8 cellular contexts compared by ENCODE assay signal in the genomic region with DNA sequence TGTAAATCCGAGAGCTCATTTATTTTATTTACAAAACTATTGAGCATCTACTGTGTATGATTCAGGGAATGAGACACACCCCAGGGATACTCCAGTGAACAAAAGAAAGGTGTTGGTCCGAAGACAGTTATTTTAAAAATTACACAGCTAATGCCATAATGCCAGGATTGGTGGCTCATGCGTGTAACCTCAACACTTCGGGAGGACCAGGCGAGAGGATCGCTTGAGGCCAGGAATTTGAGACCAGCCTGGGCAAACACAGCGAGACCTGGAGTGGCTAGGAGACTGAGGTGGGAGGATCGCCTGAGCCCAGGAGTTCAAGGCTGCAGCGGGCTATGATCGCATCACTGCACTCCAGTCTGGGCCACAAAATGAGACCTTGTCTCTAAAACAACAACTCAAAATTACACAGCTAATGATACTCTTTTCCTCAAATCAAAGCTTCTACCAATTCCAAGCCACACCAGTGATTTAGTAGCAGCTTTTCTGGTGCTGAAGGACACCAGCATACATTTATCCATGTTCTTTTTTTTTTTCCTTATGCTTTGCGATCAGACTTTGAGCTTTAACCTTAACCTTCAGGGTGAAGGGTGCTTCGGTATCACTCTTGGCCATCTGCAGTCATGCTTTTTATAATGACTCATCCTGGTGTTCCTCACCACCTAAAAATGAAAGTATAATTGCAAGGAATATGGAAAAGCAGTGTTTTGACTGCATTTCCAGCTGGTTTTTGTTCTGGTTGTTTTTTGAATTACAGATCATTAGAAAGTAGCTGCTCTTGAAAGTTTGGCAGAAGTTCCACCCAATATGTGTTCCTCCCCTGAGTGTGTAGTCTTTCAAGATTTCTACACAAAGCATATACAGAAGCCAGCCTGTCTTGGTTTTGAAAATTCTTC. TPM values are rescaled to one million over a fixed set of nuclear protein-coding genes. Genes with fewer than 3 reads are reported as not detected.
A peak's percentile ranks its signal among the peaks of the same experiment; 100 is the strongest.
DNase-seq lines count a peak whose midpoint lies in the region; ATAC-seq and TF ChIP-seq lines count a peak whose summit lies in the region.

No MANE protein-coding gene starts in this region.

- peaks cover 2% of the 10 kb centered on the region for H3K27me3 Mint-ChIP-seq in activated naive CD4-positive, alpha-beta T cell treated with anti-CD3 and anti-CD28 coated beads, Interleukin-2, amount 50 U/mL, for 24 hours
- no peaks in the 10 kb centered on the region for H3K27me3 Mint-ChIP-seq in osteocyte (ENCODE audit: unreplicated experiment)

- H3K27me3 ChIP-seq in esophagus squamous epithelium = peaks cover 0 to 53% (median 0%) of the 10 kb centered on the region in 4 donors

- H3K4me1 Mint-ChIP-seq in activated naive CD4-positive, alpha-beta T cell treated with anti-CD3 and anti-CD28 coated beads, Interleukin-2, amount 50 U/mL, for 24 hours = peaks cover 23% of the 10 kb centered on the region
- H3K4me1 Mint-ChIP-seq in osteocyte (ENCODE audit: unreplicated experiment) = peaks cover 29% of the 10 kb centered on the region

- H3K4me3 Mint-ChIP-seq in activated naive CD4-positive, alpha-beta T cell treated with anti-CD3 and anti-CD28 coated beads, Interleukin-2, amount 50 U/mL, for 24 hours = peak overlapping the region; percentile 93
- H3K4me3 Mint-ChIP-seq in osteocyte (ENCODE audit: unreplicated experiment) = peak overlapping the region; percentile 78

- intact Hi-C loops in esophagus squamous epithelium (cut with DNase I) = no loop called here

- no peak for DNase-seq in activated naive CD4-positive, alpha-beta T cell treated with Interleukin-2 at 50 U/mL for 16 hours
- DNase-seq in SK-N-MC (ENCODE audit: low read depth, low spot score) (no peak), esophagus squamous epithelium (lab: John Stamatoyannopoulos, UW) (no peak), osteocyte (ENCODE audit: extremely low spot score, unreplicated experiment) (no peak), cerebellar nuclear complex (lab: John Stamatoyannopoulos, UW) (no peak)

- TF ChIP-seq POLR2A in esophagus squamous epithelium (IDR thresholded peaks at IDR 0.05) = no peak

- peak overlapping the region; percentile 45 for H3K9ac ChIP-seq in SK-N-MC (ENCODE audit: insufficient read length)

- TF ChIP-seq CTCF in esophagus squamous epithelium (IDR thresholded peaks at IDR 0.05) (no peak), osteocyte (IDR thresholded peaks at IDR 0.05) (no peak)

- H3K27ac ChIP-seq in SK-N-MC (no peak overlapping the region), esophagus squamous epithelium (peak overlapping the region in 3 of 4 donors; percentile 63 to 89 (median 79))

- H3K9me3 Mint-ChIP-seq in activated naive CD4-positive, alpha-beta T cell treated with anti-CD3 and anti-CD28 coated beads, Interleukin-2, amount 50 U/mL, for 24 hours = no peaks in the 10 kb centered on the region
- no peaks in the 10 kb centered on the region for H3K9me3 Mint-ChIP-seq in osteocyte (ENCODE audit: unreplicated experiment)

- H3K4me3 ChIP-seq in SK-N-MC = peak overlapping the region; percentile 90
- H3K4me3 ChIP-seq in esophagus squamous epithelium = peak overlapping the region; percentile 61 to 95 (median 69)

- H3K36me3 ChIP-seq in SK-N-MC (ENCODE audit: insufficient read depth, low read length) = no peaks in the 10 kb centered on the region
- no peaks in the 10 kb centered on the region for H3K36me3 ChIP-seq in esophagus squamous epithelium

- H3K4me1 ChIP-seq in esophagus squamous epithelium = peaks cover 9 to 26% (median 11%) of the 10 kb centered on the region in 3 donors

- no peak for ATAC-seq in HG03159 (IDR thresholded peaks at IDR 0.05; ENCODE audit: unreplicated experiment)
- ATAC-seq in HG03469 (IDR thresholded peaks at IDR 0.05; ENCODE audit: unreplicated experiment) = no peak

- H3K9me3 ChIP-seq in SK-N-MC (ENCODE audit: low read depth, low read length) (no peaks in the 10 kb centered on the region), esophagus squamous epithelium (no peaks in the 10 kb centered on the region)

- no peaks in the 10 kb centered on the region for H3K36me3 Mint-ChIP-seq in activated naive CD4-positive, alpha-beta T cell treated with anti-CD3 and anti-CD28 coated beads, Interleukin-2, amount 50 U/mL, for 24 hours
- no peaks in the 10 kb centered on the region for H3K36me3 Mint-ChIP-seq in osteocyte (ENCODE audit: unreplicated experiment)

- H3K27ac Mint-ChIP-seq in activated naive CD4-positive, alpha-beta T cell treated with anti-CD3 and anti-CD28 coated beads, Interleukin-2, amount 50 U/mL, for 24 hours = peak overlapping the region; percentile 55
- peak overlapping the region; percentile 91 for H3K27ac Mint-ChIP-seq in osteocyte (ENCODE audit: unreplicated experiment)

- WGBS in esophagus squamous epithelium, 2 donors = 21 to 49% methylated on average over 12 of the region's 12 CpGs

RNA-seq across cellular contexts. Expression of a gene that starts 1.1 kb away (rescaled TPM):
- 1 to 10 TPM in 3 of 4 donors, under 1 TPM in 1; 0.61 to 7.2 (median 3.6) TPM for total RNA-seq in esophagus squamous epithelium
- 24.4 and 26.5 TPM in 2 replicates for total RNA-seq in osteocyte

RNA-seq across cellular contexts. Expression of a gene that starts 26.9 kb away (rescaled TPM):
- 1 to 10 TPM in 3 of 4 donors, under 1 TPM in 1; 0.76 to 9.3 (median 5.2) TPM for total RNA-seq in esophagus squamous epithelium
- total RNA-seq in osteocyte = 9.9 and 16.1 TPM in 2 replicates
